In genomic region chr3:61616586-61616985, GRCh38 we compare ENCODE assay signal across 26 cellular contexts. TPM values are rescaled to one million over a fixed set of nuclear protein-coding genes. Genes with fewer than 3 reads are reported as not detected.
"Had no signal": no experiment of that assay in that cellular context is flagged by ENCODE, and none has a peak within 500 bp of the region (broad histone marks: within the 10 kb centered on the region; RNA-seq: fewer than 3 reads in every experiment).

No MANE protein-coding gene starts in this region.

- H3K4me1 ChIP-seq: breast epithelium, colonic mucosa had no signal

- DNase-seq: activated CD4-positive, alpha-beta T cell treated with anti-CD3 and anti-CD28 coated beads for 1 hour; activated CD4-positive, alpha-beta T cell treated with anti-CD3 and anti-CD28 coated beads, Interleukin-2, amount 50 U/mL, for 1 hour; activated CD8-positive, alpha-beta T cell treated with anti-CD3 and anti-CD28 coated beads, Interleukin-2, amount 10 ng/mL, durations not matched to agents 7 days and 5 days; adrenal gland; colonic mucosa; dorsolateral prefrontal cortex; effector memory CD8-positive, alpha-beta T cell; hypothalamus; naive thymus-derived CD8-positive, alpha-beta T cell; ovary; stimulated activated CD4-positive, alpha-beta T cell treated with anti-CD3 and anti-CD28 coated beads, Interleukin-2, amount 100 ng/mL, for 48 hours; stimulated activated CD8-positive, alpha-beta memory T cell treated with anti-CD3 and anti-CD28 coated beads, Interleukin-4, amount 100 ng/mL, for 48 hours; stimulated activated naive CD4-positive, alpha-beta T cell; T-helper 2 cell; upper lobe of left lung had no signal

- H3K9me3 Mint-ChIP-seq: central memory CD8-positive, alpha-beta T cell had no signal

- H3K27ac Mint-ChIP-seq: activated CD8-positive, alpha-beta T cell treated with anti-CD3 and anti-CD28 coated beads, Interleukin-2, amount 10 ng/mL, durations not matched to agents 7 days and 5 days; activated naive CD8-positive, alpha-beta T cell; effector memory CD8-positive, alpha-beta T cell; naive thymus-derived CD8-positive, alpha-beta T cell had no signal

- H3K27me3 ChIP-seq: adrenal gland, breast epithelium, colonic mucosa, dorsolateral prefrontal cortex, esophagus muscularis mucosa, neutrophil, ovary, upper lobe of left lung had no signal

- H3K27ac ChIP-seq: colonic mucosa, neutrophil, ovary, SK-N-MC, VCaP had no signal

- H3K9me3 ChIP-seq: adrenal gland, breast epithelium, colonic mucosa, esophagus muscularis mucosa, neutrophil, ovary, upper lobe of left lung had no signal

- H3K36me3 ChIP-seq: adrenal gland, breast epithelium, colonic mucosa, esophagus muscularis mucosa, neutrophil, ovary, upper lobe of left lung had no signal

- H3K4me3 ChIP-seq: adrenal gland, breast epithelium, colonic mucosa, dorsolateral prefrontal cortex, esophagus muscularis mucosa, lung, ovary, SK-N-MC, upper lobe of left lung had no signal

- H3K36me3 Mint-ChIP-seq: activated naive CD8-positive, alpha-beta T cell; naive thymus-derived CD8-positive, alpha-beta T cell had no signal

- H3K4me1 Mint-ChIP-seq: central memory CD8-positive, alpha-beta T cell; naive thymus-derived CD8-positive, alpha-beta T cell had no signal

- H3K27me3 Mint-ChIP-seq: central memory CD8-positive, alpha-beta T cell; effector memory CD8-positive, alpha-beta T cell had no signal

- ATAC-seq: activated CD8-positive, alpha-beta T cell treated with anti-CD3 and anti-CD28 coated beads, Interleukin-2, amount 10 ng/mL, durations not matched to agents 7 days and 5 days; effector memory CD8-positive, alpha-beta T cell; naive thymus-derived CD8-positive, alpha-beta T cell had no signal

- H3K4me3 Mint-ChIP-seq: activated CD8-positive, alpha-beta T cell treated with anti-CD3 and anti-CD28 coated beads, Interleukin-2, amount 10 ng/mL, durations not matched to agents 7 days and 5 days; activated naive CD8-positive, alpha-beta T cell; central memory CD8-positive, alpha-beta T cell; effector memory CD8-positive, alpha-beta T cell; naive thymus-derived CD8-positive, alpha-beta T cell had no signal

- FAIRE-seq: astrocyte, endothelial cell of umbilical vein, frontal cortex had no signal

RNA-seq across cellular contexts. Expression of gene PTPRG, which starts 55.2 kb away (rescaled TPM):
- total RNA-seq: activated CD8-positive, alpha-beta T cell treated with anti-CD3 and anti-CD28 coated beads, Interleukin-2, amount 10 ng/mL, durations not matched to agents 7 days and 5 days; naive thymus-derived CD8-positive, alpha-beta T cell had no signal
- polyA plus RNA-seq: naive thymus-derived CD8-positive, alpha-beta T cell had no signal
